Comparison of ENCODE assay signal across 17 cellular contexts in genomic region chr19:5323475-5323811, GRCh38. TPM values are rescaled to one million over a fixed set of nuclear protein-coding genes. Genes with fewer than 3 reads are reported as not detected.
DNase-seq lines count a peak whose midpoint lies in the region; ATAC-seq, FAIRE-seq and TF ChIP-seq lines count a peak whose summit lies in the region.
"Had no signal": no experiment of that assay in that cellular context is flagged by ENCODE, and none has a peak within 500 bp of the region (broad histone marks: within the 10 kb centered on the region; RNA-seq: fewer than 3 reads in every experiment).

No MANE protein-coding gene starts in this region.

- H4K8ac ChIP-seq in H9 (replicated peaks; ENCODE audit: insufficient read length, low read depth, low read length) (no peak overlapping the region), H1 (ENCODE audit: extremely low read depth, insufficient read depth, low read length) (no peak overlapping the region)

- no peaks in the 10 kb centered on the region for H3K27me3 ChIP-seq in H9 (ENCODE audit: insufficient read depth, low read length)
- no peaks in the 10 kb centered on the region for H3K27me3 ChIP-seq in H1 (replicated peaks in 1 of 4; ENCODE audit: control insufficient read depth in 3 of 4, extremely low read depth in 1 of 4, insufficient read depth in 3 of 4, low read length in 3 of 4)

- ATAC-seq in WTC11 = no peak
- no peak for ATAC-seq in stimulated activated effector memory CD8-positive, alpha-beta T cell treated with anti-CD3 and anti-CD28 coated beads, Interleukin-12 subunit alpha, Interleukin-12 subunit beta, amount 100 ng/mL, for 72 hours
- no peak for ATAC-seq in sciatic nerve

- H4K20me1 ChIP-seq in H9 (ENCODE audit: control insufficient read depth, insufficient read depth, insufficient read length) (peaks cover 5% of the 10 kb centered on the region), H1 (replicated peaks in 1 of 2; ENCODE audit: control insufficient read depth in 1 of 2, insufficient read depth in 2 of 2, low read length in 2 of 2) (peaks cover 44 to 53% of the 10 kb centered on the region in 2 experiments)

- no peak overlapping the region for H2BK20ac ChIP-seq in H9 (ENCODE audit: low read depth, low read length, poor library complexity, severe bottlenecking)
- H2BK20ac ChIP-seq in H1 (ENCODE audit: low read length) = no peak overlapping the region

- POLR2A ChIA-PET in WTC11 (lab: Charles Lee) (interaction anchor here (0.7 to 0.9 kb wide), 3 partner anchors 15 to 119 kb away, joined by 4 to 7 read pairs (median 4); no protein-coding TSS in a partner anchor), H1 (lab: Charles Lee; ENCODE audit: partially characterized antibody) (interaction anchor here (0.7 kb wide), 1 partner anchor 12 kb away, joined by 3 read pairs; no protein-coding TSS in a partner anchor)

- no peak overlapping the region for H3K4me3 ChIP-seq in H1 (ENCODE audit: extremely low read depth in 1 of 4, insufficient read depth in 2 of 4, low read depth in 3 of 4, low read length in 4 of 4)

- H3K27me3 Mint-ChIP-seq in H9 (ENCODE audit: low read depth) (no peaks in the 10 kb centered on the region; the same call in 1 of the 2 replicates), WTC11 (ENCODE audit: low read depth) (no peaks in the 10 kb centered on the region)

- H3K23ac ChIP-seq in H9 (ENCODE audit: insufficient read length, low read depth, low read length) = no peak overlapping the region
- no peak overlapping the region for H3K23ac ChIP-seq in H1 (ENCODE audit: insufficient read length)

- no peak for TF ChIP-seq EP300 in H1 (IDR thresholded peaks at IDR 0.05; ENCODE audit: borderline replicate concordance in 1 of 2, low read depth in 2 of 2, low read length in 2 of 2)

- H2BK15ac ChIP-seq in H9 (ENCODE audit: low read depth, low read length) (no peak overlapping the region), H1 (ENCODE audit: low read length) (no peak overlapping the region)

- WGBS in H9 (ENCODE audit: extremely low coverage, insufficient read length, low lambda C conversion rate) = no CpG with 5 or more reads among the region's 7 CpGs
- WGBS in H1 (ENCODE audit: extremely low coverage in 1 of 2, insufficient coverage in 1 of 2, insufficient read length in 1 of 2, insufficient replicate concordance in 2 of 2, low coverage in 1 of 2, low lambda C conversion rate in 2 of 2, missing lambda C conversion rate in 1 of 2), 2 experiments = 95% methylated on average over 7 of the region's 7 CpGs; no CpG with 5 or more reads in 1 of the 2 experiments

- H3K4me1 Mint-ChIP-seq in H9 = peaks cover 7 to 20% of the 10 kb centered on the region in 2 experiments
- H3K4me1 Mint-ChIP-seq in WTC11 = peaks cover 19% of the 10 kb centered on the region
- peaks cover 8% of the 10 kb centered on the region for H3K4me1 Mint-ChIP-seq in stimulated activated effector memory CD8-positive, alpha-beta T cell treated with anti-CD3 and anti-CD28 coated beads, Interleukin-12 subunit alpha, Interleukin-12 subunit beta, amount 100 ng/mL, for 72 hours
- H3K4me1 Mint-ChIP-seq: CD4-positive, alpha-beta memory T cell had no signal

- H3K9ac ChIP-seq in H9 (ENCODE audit: extremely low read depth, insufficient read length, low read length) (no peak overlapping the region), H1 (replicated peaks in 1 of 4; ENCODE audit: extremely low read depth in 1 of 4, low read depth in 3 of 4, low read length in 3 of 4) (no peak overlapping the region)

- DNase-seq in H9 (no peak), WTC11 (ENCODE audit: low spot score) (no peak), H1 (ENCODE audit: low read depth in 1 of 2, low spot score in 2 of 2) (no peak), sciatic nerve (ENCODE audit: low spot score) (no peak), NCI-H1436 treated with DMSO at 0.1 percent for 48 hours (lab: John Stamatoyannopoulos, UW) (no peak), mucosa of gallbladder (ENCODE audit: low spot score) (no peak)
- no peak for DNase-seq in stimulated activated effector memory CD8-positive, alpha-beta T cell treated with anti-CD3 and anti-CD28 coated beads, Interleukin-12 subunit alpha, Interleukin-12 subunit beta, amount 100 ng/mL, for 72 hours (ENCODE audit: low spot score in 2 of 2)
- DNase-seq: C1 segment of cervical spinal cord; CD4-positive, alpha-beta memory T cell; DMS79; GOT3; HCEC 1CT; IMR-90 had no signal

- peaks cover 13% of the 10 kb centered on the region for H3K79me2 ChIP-seq in H9 (ENCODE audit: insufficient read depth, low read length)
- H3K79me2 ChIP-seq in H1 (ENCODE audit: control insufficient read depth in 1 of 2, insufficient read depth in 2 of 2, low read length in 2 of 2) = peaks cover 6 to 87% of the 10 kb centered on the region in 2 experiments; a peak in 3 of 4 replicates

- H3K23me2 ChIP-seq in H9 (ENCODE audit: insufficient read length, low read depth, low read length, poor library complexity, severe bottlenecking) (no peaks in the 10 kb centered on the region), H1 (ENCODE audit: low read depth, low read length) (no peaks in the 10 kb centered on the region; the same call in 1 of the 2 replicates)

- H3K4ac ChIP-seq in H9 (ENCODE audit: low read depth, low read length) (no peak overlapping the region), H1 (replicated peaks; ENCODE audit: insufficient read length, low read depth, low read length) (no peak overlapping the region)

- H2BK12ac ChIP-seq in H9 (ENCODE audit: insufficient read length, low read depth, low read length) = no peak overlapping the region
- H2BK12ac ChIP-seq in H1 (ENCODE audit: low read depth, low read length) = no peak overlapping the region

- no peak overlapping the region for H3K56ac ChIP-seq in H9 (ENCODE audit: insufficient read length, low read depth, low read length)
- H3K56ac ChIP-seq in H1 (replicated peaks; ENCODE audit: insufficient read length, low read depth, low read length) = no peak overlapping the region

- no peak overlapping the region for H3K4me2 ChIP-seq in H9 (ENCODE audit: insufficient read depth, insufficient read length, low read length)
- H3K4me2 ChIP-seq in H1 (ENCODE audit: insufficient read depth in 1 of 2, low read depth in 2 of 2, low read length in 2 of 2) = no peak overlapping the region

- TF ChIP-seq RAD21 in H1 (IDR thresholded peaks at IDR 0.05 in 1 of 2, conservative IDR thresholded peaks at IDR 0.05 in 1 of 2; ENCODE audit: low read depth in 2 of 2, low read length in 2 of 2) = no peak

- H2BK5ac ChIP-seq in H9 (ENCODE audit: insufficient read length, low read length) (no peak overlapping the region), H1 (ENCODE audit: low read depth, low read length) (no peak overlapping the region)

- TF ChIP-seq CTCF in H9 (conservative IDR thresholded peaks at IDR 0.05) (no peak), WTC11 (IDR thresholded peaks at IDR 0.05) (no peak), H1 (IDR thresholded peaks at IDR 0.05; ENCODE audit: control extremely low read depth in 1 of 3, insufficient read depth in 1 of 3, low read depth in 1 of 3, low read length in 3 of 3) (no peak)

- intact Hi-C loops in sciatic nerve (cut with DNase I) = no loop called here

- H3K14ac ChIP-seq in H9 (ENCODE audit: insufficient read depth, low read length) = no peak overlapping the region; the same call in 1 of the 2 replicates
- no peak overlapping the region for H3K14ac ChIP-seq in H1 (ENCODE audit: insufficient read length)

- peaks cover 11 to 33% (median 25%) of the 10 kb centered on the region in 3 experiments for H3K36me3 Mint-ChIP-seq in H9 (ENCODE audit: insufficient read depth in 1 of 3, low read depth in 3 of 3)
- peaks cover 16% of the 10 kb centered on the region for H3K36me3 Mint-ChIP-seq in WTC11
- H3K36me3 Mint-ChIP-seq in stimulated activated effector memory CD8-positive, alpha-beta T cell treated with anti-CD3 and anti-CD28 coated beads, Interleukin-12 subunit alpha, Interleukin-12 subunit beta, amount 100 ng/mL, for 72 hours = no peaks in the 10 kb centered on the region

- H3K79me1 ChIP-seq in H9 (ENCODE audit: insufficient read depth, low read depth, low read length, poor library complexity, severe bottlenecking) (peaks cover 20% of the 10 kb centered on the region), H1 (ENCODE audit: low read depth, low read length) (peaks cover 15% of the 10 kb centered on the region)

- H3K4me1 ChIP-seq in H9 (ENCODE audit: insufficient read depth, low read length) = no peaks in the 10 kb centered on the region; the same call in 1 of the 2 replicates
- peaks cover 0 to 2% (median 0%) of the 10 kb centered on the region in 4 experiments; a peak in 3 of 7 replicates for H3K4me1 ChIP-seq in H1 (replicated peaks in 1 of 4; ENCODE audit: control insufficient read depth in 3 of 4, insufficient read depth in 4 of 4, low read length in 3 of 4)

- H3K27ac Mint-ChIP-seq in H9 (peak overlapping the region; percentile 10 to 34 (median 23); a peak in 1 of 7 replicates), WTC11 (no peak overlapping the region)
- H3K27ac Mint-ChIP-seq in stimulated activated effector memory CD8-positive, alpha-beta T cell treated with anti-CD3 and anti-CD28 coated beads, Interleukin-12 subunit alpha, Interleukin-12 subunit beta, amount 100 ng/mL, for 72 hours = peak overlapping the region; percentile 46
- H3K27ac Mint-ChIP-seq: B cell; CD4-positive, alpha-beta memory T cell had no signal

- H2AK5ac ChIP-seq in H9 (ENCODE audit: insufficient read length, low read length) = no peak overlapping the region
- no peak overlapping the region for H2AK5ac ChIP-seq in H1 (ENCODE audit: low read depth, low read length)

- H4K5ac ChIP-seq in H9 (ENCODE audit: insufficient read length, low read depth, low read length) (no peak overlapping the region), H1 (ENCODE audit: insufficient read length, low read depth, low read length) (no peak overlapping the region)

- H3K9me3 ChIP-seq in H9 (ENCODE audit: control insufficient read depth, low read depth, low read length) (no peaks in the 10 kb centered on the region), H1 (ENCODE audit: insufficient read depth in 2 of 2, low read depth in 1 of 2, low read length in 1 of 2) (no peaks in the 10 kb centered on the region)

- H4K91ac ChIP-seq in H9 (ENCODE audit: insufficient read length, low read depth, low read length) (no peak overlapping the region), H1 (replicated peaks; ENCODE audit: insufficient read length, low read length) (no peak overlapping the region)

- H3K18ac ChIP-seq in H9 (ENCODE audit: insufficient read length, low read depth, low read length) (no peak overlapping the region), H1 (ENCODE audit: extremely low read depth, low read length) (no peak overlapping the region)

- no peak overlapping the region for H2BK120ac ChIP-seq in H9 (ENCODE audit: low read depth, low read length, poor library complexity, severe bottlenecking)
- no peak overlapping the region for H2BK120ac ChIP-seq in H1 (replicated peaks; ENCODE audit: low read depth, low read length)

- no peak overlapping the region for H3K27ac ChIP-seq in H9 (ENCODE audit: insufficient read length, low read depth, low read length)
- no peak overlapping the region for H3K27ac ChIP-seq in H1 (ENCODE audit: low read depth, low read length)

- H3K9me3 Mint-ChIP-seq in H9 (no peaks in the 10 kb centered on the region), WTC11 (peaks cover 5% of the 10 kb centered on the region)
- peaks cover 5% of the 10 kb centered on the region for H3K9me3 Mint-ChIP-seq in stimulated activated effector memory CD8-positive, alpha-beta T cell treated with anti-CD3 and anti-CD28 coated beads, Interleukin-12 subunit alpha, Interleukin-12 subunit beta, amount 100 ng/mL, for 72 hours

- no peak for TF ChIP-seq POLR2A in H1 (IDR thresholded peaks at IDR 0.05; ENCODE audit: control extremely low read depth in 1 of 2, low read depth in 2 of 2, low read length in 2 of 2)

- H3K4me3 Mint-ChIP-seq in H9 (no peak overlapping the region), WTC11 (no peak overlapping the region)
- H3K4me3 Mint-ChIP-seq in stimulated activated effector memory CD8-positive, alpha-beta T cell treated with anti-CD3 and anti-CD28 coated beads, Interleukin-12 subunit alpha, Interleukin-12 subunit beta, amount 100 ng/mL, for 72 hours = no peak overlapping the region
- H3K4me3 Mint-ChIP-seq: B cell; CD4-positive, alpha-beta memory T cell had no signal

- FAIRE-seq in H1 (lab: Jason Lieb, UNC) = no peak
- FAIRE-seq: A204.1, G401.6, GM12892 had no signal

- H3T11ph ChIP-seq in H9 (ENCODE audit: low read length) = no peak overlapping the region

- peaks cover 4 to 10% (median 7%) of the 10 kb centered on the region in 4 experiments; a peak in 4 of 8 replicates for H3K36me3 ChIP-seq in H1 (ENCODE audit: control insufficient read depth in 2 of 4, insufficient read depth in 4 of 4, low read length in 3 of 4)

- CTCF ChIA-PET in WTC11 (lab: Charles Lee) = interaction anchor here (0.7 kb wide), 1 partner anchor 178 kb away, joined by 3 read pairs; no protein-coding TSS in a partner anchor
- CTCF ChIA-PET in H1 (lab: Charles Lee; ENCODE audit: partially characterized antibody) = interaction anchor here (0.7 to 1.8 kb wide), 2 partner anchors 10 to 12 kb away, joined by 3 to 5 read pairs; no protein-coding TSS in a partner anchor

- no peak overlapping the region for H2AFZ ChIP-seq in H9 (ENCODE audit: low read length)
- H2AFZ ChIP-seq in H1 (ENCODE audit: low read length) = no peak overlapping the region

RNA-seq across cellular contexts. Expression of gene PTPRS, which starts 17.2 kb away (rescaled TPM):
- total RNA-seq in H9 (2021) (182 and 186 TPM in 2 replicates), WTC11 (2021) (201 to 253 TPM (median 244 TPM) in 3 replicates), sciatic nerve (278 TPM), mucosa of gallbladder (184 TPM)
- total RNA-seq in H1 (2021; fragmentation: NEBNext Ultra II Directional; extraction: Animal tissue kit (Norgen Biotek cat#: 25700)) = 218 and 223 TPM in 2 replicates
- 96.8 and 146 TPM in 2 replicates for polyA plus RNA-seq in H1 (2011; rRNA removed)
- 87.7 TPM for polyA plus RNA-seq in H1 (2011; cell fraction: cytosol; rRNA removed)
- 278 TPM for polyA plus RNA-seq in H1 (2011; cell fraction: nucleus; rRNA removed)
- polyA plus RNA-seq in H1 (2012, experiment 1 of 2) = 73.0 to 132 TPM (median 116 TPM) in 4 replicates
- 60.0 TPM for polyA plus RNA-seq in H1 (2012, experiment 2 of 2)
- 124 TPM for polyA plus RNA-seq in H1 (2013, experiment 1 of 2)
- polyA plus RNA-seq in H1 (2013, experiment 2 of 2) = 122 TPM
- 192 and 241 TPM in 2 replicates for polyA minus RNA-seq in H1 (2011; rRNA and poly(A)+ RNA removed)
- polyA minus RNA-seq in H1 (2011; cell fraction: cytosol; rRNA and poly(A)+ RNA removed) = 212 TPM
- polyA minus RNA-seq in H1 (2011; cell fraction: nucleus; rRNA and poly(A)+ RNA removed) = 157 TPM
